In genomic region chr10:34758447-34758996, GRCh38 we compare ENCODE assay signal across 8 cellular contexts. TPM values are rescaled to one million over a fixed set of nuclear protein-coding genes. Genes with fewer than 3 reads are reported as not detected.
DNase-seq lines count a peak whose midpoint lies in the region; ATAC-seq and TF ChIP-seq lines count a peak whose summit lies in the region.

No MANE protein-coding gene starts in this region.

- H3K36me3 Mint-ChIP-seq in T-cell, result no peaks in the 10 kb centered on the region

- H3K27me3 Mint-ChIP-seq in T-cell, result peaks cover 0 to 9% of the 10 kb centered on the region in 2 donors

- WGBS in suprapubic skin, result 48% methylated on average over 3 of the region's 3 CpGs

- H3K9me2 ChIP-seq in Loucy (replicated peaks; ENCODE audit: low read depth, low read length), result no peaks in the 10 kb centered on the region

- DNase-seq in epidermal melanocyte (ENCODE audit: insufficient read length, low spot score) (peak; percentile 31), suprapubic skin (ENCODE audit: low spot score in 2 of 2) (no peak), GM19238 (ENCODE audit: insufficient read length, low spot score) (no peak), coronary artery (ENCODE audit: low spot score) (no peak), T-cell (no peak)

- H3K4me3 ChIP-seq in BLaER1 treated with 17β-estradiol and CSF1 and Interleukin-3, amounts not matched to agents 10 nM and 100 nM, result no peak overlapping the region
- H3K4me3 ChIP-seq in Loucy (ENCODE audit: low read length, poor library complexity, severe bottlenecking), result no peak overlapping the region
- no peak overlapping the region for H3K4me3 ChIP-seq in suprapubic skin
- H3K4me3 ChIP-seq in coronary artery, result no peak overlapping the region

- no peak overlapping the region for H2AFZ ChIP-seq in Loucy (ENCODE audit: low read length)

- H4K20me1 ChIP-seq in BLaER1 treated with 17β-estradiol and CSF1 and Interleukin-3, amounts not matched to agents 10 nM and 100 nM, result peaks cover 0 to 30% (median 0%) of the 10 kb centered on the region in 11 experiments; a peak in 3 of 22 replicates
- H4K20me1 ChIP-seq in Loucy (ENCODE audit: insufficient read depth, low read length, poor library complexity, severe bottlenecking), result peaks cover 5% of the 10 kb centered on the region

- TF ChIP-seq CTCF in Loucy (conservative IDR thresholded peaks at IDR 0.05; ENCODE audit: low read length), result no peak
- no peak for TF ChIP-seq CTCF in suprapubic skin (IDR thresholded peaks at IDR 0.05)
- TF ChIP-seq CTCF in coronary artery (IDR thresholded peaks at IDR 0.05), result no peak

- no peak for TF ChIP-seq POLR2A in suprapubic skin (IDR thresholded peaks at IDR 0.05)

- no peaks in the 10 kb centered on the region; a peak in 1 of 22 replicates for H3K36me3 ChIP-seq in BLaER1 treated with 17β-estradiol and CSF1 and Interleukin-3, amounts not matched to agents 10 nM and 100 nM
- no peaks in the 10 kb centered on the region for H3K36me3 ChIP-seq in Loucy (ENCODE audit: insufficient read depth, low read length)
- no peaks in the 10 kb centered on the region for H3K36me3 ChIP-seq in suprapubic skin

- H3K4me1 ChIP-seq in BLaER1 treated with 17β-estradiol and CSF1 and Interleukin-3, amounts not matched to agents 10 nM and 100 nM, result peaks cover 11 to 22% (median 17%) of the 10 kb centered on the region in 10 experiments
- H3K4me1 ChIP-seq in Loucy (ENCODE audit: insufficient read depth, low read length, poor library complexity, severe bottlenecking) (peaks cover 32% of the 10 kb centered on the region), suprapubic skin (peaks cover 49% of the 10 kb centered on the region)

- H3K27me3 ChIP-seq in BLaER1 treated with 17β-estradiol and CSF1 and Interleukin-3, amounts not matched to agents 10 nM and 100 nM, result no peaks in the 10 kb centered on the region
- H3K27me3 ChIP-seq in Loucy (ENCODE audit: insufficient read depth, low read length, poor library complexity, severe bottlenecking), result no peaks in the 10 kb centered on the region
- H3K27me3 ChIP-seq in suprapubic skin, result no peaks in the 10 kb centered on the region

- ATAC-seq in GM21619 (IDR thresholded peaks at IDR 0.05; ENCODE audit: unreplicated experiment) (peak; percentile 66), T-cell (replicated peaks in 1 of 4) (no peak)

- H3K79me2 ChIP-seq in Loucy (ENCODE audit: insufficient read depth, low read length), result peaks cover 93% of the 10 kb centered on the region

- POLR2A ChIA-PET in T-cell (lab: Charles Lee), result no interaction called here

- H3K4me1 Mint-ChIP-seq in T-cell, result no peaks in the 10 kb centered on the region

- H3K9ac ChIP-seq in BLaER1 treated with 17β-estradiol and CSF1 and Interleukin-3, amounts not matched to agents 10 nM and 100 nM, result no peak overlapping the region
- H3K9ac ChIP-seq in Loucy (ENCODE audit: low read depth, low read length, poor library complexity, severe bottlenecking), result no peak overlapping the region

- 0 out of 2 replicates have a peak, but pooled peaks cover 5% of the 10 kb centered on the region for H3F3A ChIP-seq in Loucy (ENCODE audit: low read depth)

- H3K4me3 Mint-ChIP-seq in T-cell, result no peak overlapping the region

- no peak for TF ChIP-seq EP300 in suprapubic skin (IDR thresholded peaks at IDR 0.05)

- H3K9me3 ChIP-seq in BLaER1 treated with 17β-estradiol and CSF1 and Interleukin-3, amounts not matched to agents 10 nM and 100 nM (replicated peaks in 1 of 11), result peaks cover 0 to 4% (median 0%) of the 10 kb centered on the region in 11 experiments; a peak in 2 of 22 replicates
- H3K9me3 ChIP-seq in Loucy (ENCODE audit: insufficient read depth, low read depth, low read length), result no peaks in the 10 kb centered on the region
- H3K9me3 ChIP-seq in suprapubic skin, result no peaks in the 10 kb centered on the region

- no peaks in the 10 kb centered on the region for H3K9me3 Mint-ChIP-seq in T-cell

- no peak overlapping the region; a peak in 1 of 22 replicates for H3K27ac ChIP-seq in BLaER1 treated with 17β-estradiol and CSF1 and Interleukin-3, amounts not matched to agents 10 nM and 100 nM
- peak overlapping the region; percentile 74 for H3K27ac ChIP-seq in suprapubic skin
- no peak overlapping the region for H3K27ac ChIP-seq in coronary artery

- H3K4me2 ChIP-seq in BLaER1 treated with 17β-estradiol and CSF1 and Interleukin-3, amounts not matched to agents 10 nM and 100 nM, result peak overlapping the region; percentile 22 to 67 (median 48); a peak in 21 of 22 replicates
- H3K4me2 ChIP-seq in Loucy (ENCODE audit: low read depth, low read length, poor library complexity, severe bottlenecking), result peak overlapping the region; percentile 52

- H3K27ac Mint-ChIP-seq in T-cell, result no peak overlapping the region

- CTCF ChIA-PET in T-cell (lab: Charles Lee), result no interaction called here

RNA-seq across cellular contexts. Expression of gene PARD3, which starts 56.6 kb away (rescaled TPM):
- total RNA-seq in suprapubic skin, result 100 to 1,000 TPM; 115 to 226 (median 141) TPM
- under 1 TPM; 0.36 to 0.92 (median 0.65) TPM for total RNA-seq in T-cell

Comparison
In these comparisons a context has a peak if more than half of its experiments do, and no peak if none do; other contexts are left out.
1. RNA of gene PARD3, which starts 56.6 kb away (total RNA-seq): 115 to 226 TPM in suprapubic skin; 0.36 to 0.92 TPM in T-cell; every median in the first group is over 10 times any median in the second.